25 cellular contexts compared by ENCODE assay signal in genomic region chr22:21881841-21882753, GRCh38. TPM values are rescaled to one million over a fixed set of nuclear protein-coding genes. Genes with fewer than 3 reads are reported as not detected.
DNase-seq lines count a peak whose midpoint lies in the region; ATAC-seq, FAIRE-seq and TF ChIP-seq lines count a peak whose summit lies in the region.
"Had no signal": no experiment of that assay in that cellular context is flagged by ENCODE, and none has a peak within 500 bp of the region (broad histone marks: within the 10 kb centered on the region; RNA-seq: fewer than 3 reads in every experiment).

No MANE protein-coding gene starts in this region.

- in situ Hi-C loops in K562 (cut with MboI) = no loop called here

- TF ChIP-seq EP300 in K562 (IDR thresholded peaks at IDR 0.05; ENCODE audit: low read length) = no peak

- H3K27ac ChIP-seq in K562 (ENCODE audit: extremely low read depth, low read depth, low read length) (no peak overlapping the region), osteoblast (ENCODE audit: low read depth, low read length) (no peak overlapping the region)
- H3K27ac ChIP-seq: 22Rv1, BLaER1, C4-2B had no signal

- no peak overlapping the region for H3K4me3 Mint-ChIP-seq in progenitor cell of endocrine pancreas (ENCODE audit: low read depth)
- H3K4me3 Mint-ChIP-seq: B cell; CD4-positive, CD25-positive, alpha-beta regulatory T cell; CD8-positive, alpha-beta T cell; HFFc6 had no signal

- H3K4me1 Mint-ChIP-seq in progenitor cell of endocrine pancreas (ENCODE audit: low read depth) = peaks cover 2% of the 10 kb centered on the region
- H3K4me1 Mint-ChIP-seq: B cell had no signal

- no peaks in the 10 kb centered on the region for H3K36me3 Mint-ChIP-seq in progenitor cell of endocrine pancreas (ENCODE audit: insufficient read depth)
- H3K36me3 Mint-ChIP-seq: CD4-positive, CD25-positive, alpha-beta regulatory T cell; CD8-positive, alpha-beta T cell had no signal

- ATAC-seq in K562 (peak; percentile 40), GM19351 (IDR thresholded peaks at IDR 0.05; ENCODE audit: unreplicated experiment) (no peak)
- ATAC-seq: CD8-positive, alpha-beta T cell; GM12878 had no signal

- BruUV-seq in K562 (replicated peaks; lab: Mats Ljungman, UMichigan) = no TSS peak

- intact Hi-C loops in K562 (cut with micrococcal nuclease) = no loop called here

- H3K9me1 ChIP-seq in K562 (ENCODE audit: control insufficient read depth, insufficient read depth, low read length) = no peaks in the 10 kb centered on the region

- CTCF ChIA-PET in K562 (lab: Yijun Ruan, JAX; ENCODE audit: low intra/inter-chr PET ratio) = no interaction called here

- no peaks in the 10 kb centered on the region for H3K9me3 ChIP-seq in K562 (replicated peaks; ENCODE audit: control insufficient read depth, insufficient read depth, low read depth, low read length)
- no peaks in the 10 kb centered on the region for H3K9me3 ChIP-seq in osteoblast (ENCODE audit: low read depth, low read length)
- H3K9me3 ChIP-seq: BLaER1, HAP-1 had no signal

- H3K27me3 Mint-ChIP-seq in progenitor cell of endocrine pancreas = no peaks in the 10 kb centered on the region
- H3K27me3 Mint-ChIP-seq: B cell; CD4-positive, CD25-positive, alpha-beta regulatory T cell had no signal

- H3K9ac ChIP-seq in K562 (ENCODE audit: insufficient read depth in 1 of 2, low read depth in 2 of 2, low read length in 2 of 2) = no peak overlapping the region
- H3K9ac ChIP-seq: BLaER1 had no signal

- H3K4me1 ChIP-seq in K562 (replicated peaks in 1 of 2; ENCODE audit: control insufficient read depth in 2 of 2, insufficient read depth in 2 of 2, low read length in 2 of 2) = peaks cover 4 to 10% of the 10 kb centered on the region in 2 experiments
- no peaks in the 10 kb centered on the region for H3K4me1 ChIP-seq in osteoblast (ENCODE audit: insufficient read depth, low read length)
- H3K4me1 ChIP-seq: BLaER1, HAP-1 had no signal

- H2AFZ ChIP-seq in K562 (ENCODE audit: low read depth, low read length) (peak overlapping the region; percentile 3), osteoblast (ENCODE audit: low read length) (no peak overlapping the region)

- H3K27ac Mint-ChIP-seq in progenitor cell of endocrine pancreas = peak overlapping the region; percentile 74
- H3K27ac Mint-ChIP-seq: B cell; CD4-positive, CD25-positive, alpha-beta regulatory T cell; CD8-positive, alpha-beta T cell; HFFc6 had no signal

- no peak for FAIRE-seq in K562 (lab: Jason Lieb, UNC)
- FAIRE-seq: A204.1, D721Med, GM12878, H54 had no signal

- POLR2A ChIA-PET in K562 (lab: Yijun Ruan, JAX) = interaction anchor here (0.6 to 35.2 kb wide), 8 partner anchors 11 to 1653 kb away, joined by 3 to 1351 read pairs (median 6); partner anchors contain the start of gene MAPK1

- no peaks in the 10 kb centered on the region for H4K20me1 ChIP-seq in K562 (replicated peaks; ENCODE audit: control insufficient read depth, insufficient read depth, low read length)
- no peaks in the 10 kb centered on the region for H4K20me1 ChIP-seq in osteoblast (ENCODE audit: insufficient read depth, low read length)
- H4K20me1 ChIP-seq: BLaER1 had no signal

- H3K4me2 ChIP-seq in K562 (ENCODE audit: insufficient read depth, low read length) (no peak overlapping the region), osteoblast (ENCODE audit: insufficient read depth, low read length) (no peak overlapping the region)
- H3K4me2 ChIP-seq: BLaER1 had no signal

- TF ChIP-seq CTCF in K562 (IDR thresholded peaks at IDR 0.05 in 2 of 3, conservative IDR thresholded peaks at IDR 0.05 in 1 of 3; ENCODE audit: insufficient read depth in 2 of 3, low read depth in 1 of 3, low read length in 3 of 3) = no peak
- TF ChIP-seq CTCF in osteoblast (IDR thresholded peaks at IDR 0.05; ENCODE audit: extremely low read depth, low read depth, low read length) = no peak
- TF ChIP-seq CTCF in progenitor cell of endocrine pancreas (IDR thresholded peaks at IDR 0.05; ENCODE audit: unreplicated experiment) = no peak

- DNase-seq in activated CD8-positive, alpha-beta memory T cell treated with anti-CD3 and anti-CD28 coated beads, Interleukin-2, amount 50 U/mL, for 48 hours = peak; percentile 46
- DNase-seq in activated CD8-positive, alpha-beta memory T cell treated with anti-CD3 and anti-CD28 coated beads, Interleukin-2, amount 50 U/mL, for 4 hours = no peak
- DNase-seq in K562 (ENCODE audit: extremely low read depth in 1 of 4, low spot score in 3 of 4) (peak in 3 of 4 experiments; percentile 41 to 52 (median 46)), osteoblast (ENCODE audit: insufficient read length, low spot score, missing footprints) (peak; percentile 25), progenitor cell of endocrine pancreas (ENCODE audit: low spot score, unreplicated experiment) (no peak), COLO668 (lab: John Stamatoyannopoulos, UW; ENCODE audit: unreplicated experiment) (no peak), NCI-H446 (lab: John Stamatoyannopoulos, UW) (no peak)
- DNase-seq: CD4-positive, CD25-positive, alpha-beta regulatory T cell; CD8-positive, alpha-beta T cell; DMS 273 treated with DMSO at 0.1 percent for 48 hours; DMS79; EL; GDM1; GOT3; HFFc6 had no signal

- H3K9me3 Mint-ChIP-seq in progenitor cell of endocrine pancreas (ENCODE audit: low read depth) = no peaks in the 10 kb centered on the region
- H3K9me3 Mint-ChIP-seq: CD4-positive, CD25-positive, alpha-beta regulatory T cell; CD8-positive, alpha-beta T cell; HFFc6 had no signal

- 46% methylated on average over 10 of the region's 10 CpGs for WGBS in K562 (ENCODE audit: insufficient coverage, low coverage, missing lambda C conversion rate)

- H3K27me3 ChIP-seq in K562 (ENCODE audit: control insufficient read depth in 2 of 2, insufficient read depth in 2 of 2, low read length in 2 of 2) (peaks cover 4 to 25% of the 10 kb centered on the region in 2 experiments; a peak in 4 of 5 replicates), osteoblast (ENCODE audit: insufficient read depth, low read length) (no peaks in the 10 kb centered on the region)
- H3K27me3 ChIP-seq: BLaER1 had no signal

- H3K4me3 ChIP-seq in K562 (no peak overlapping the region), osteoblast (ENCODE audit: insufficient read depth, low read length) (no peak overlapping the region)
- H3K4me3 ChIP-seq: BLaER1, GM12878, HAP-1 had no signal

- TF ChIP-seq POLR2A in K562 (conservative IDR thresholded peaks at IDR 0.05) = no peak

- no peak for TF ChIP-seq RAD21 in K562 (CRISPR knock-in tag; conservative IDR thresholded peaks at IDR 0.05 in 1 of 2, IDR thresholded peaks at IDR 0.05 in 1 of 2)

- H3K79me2 ChIP-seq in K562 (ENCODE audit: control insufficient read depth, insufficient read depth, low read length) (no peaks in the 10 kb centered on the region), osteoblast (ENCODE audit: insufficient read depth, low read length) (no peaks in the 10 kb centered on the region)

- H3K36me3 ChIP-seq in K562 (ENCODE audit: control insufficient read depth, insufficient read depth, low read length) (no peaks in the 10 kb centered on the region), osteoblast (ENCODE audit: insufficient read depth, low read length) (no peaks in the 10 kb centered on the region)
- H3K36me3 ChIP-seq: BLaER1, HAP-1 had no signal

TF ChIP-seq in K562, 482 proteins besides CTCF, POLR2A, EP300 and RAD21 (continues in another document):
- TF ChIP-seq STAT5A (IDR thresholded peaks at IDR 0.05; ENCODE audit: borderline replicate concordance, low read length) (no peak), RNF2 (IDR thresholded peaks at IDR 0.05) (no peak), CHD1 (IDR thresholded peaks at IDR 0.05; ENCODE audit: low read length) (no peak), ZNF644 (tag; IDR thresholded peaks at IDR 0.05; ENCODE audit: low read depth) (no peak), E2F6 (IDR thresholded peaks at IDR 0.05; ENCODE audit: borderline replicate concordance in 1 of 2, extremely low read depth in 1 of 2, insufficient read depth in 1 of 2, insufficient read length in 1 of 2, low read depth in 1 of 2, low read length in 1 of 2, poor library complexity in 1 of 2, severe bottlenecking in 1 of 2) (peak in 1 of 2 experiments; percentile 44)

RNA-seq across cellular contexts. Expression of gene MAPK1, which starts 14.7 kb away (rescaled TPM):
- 220 and 305 TPM in 2 replicates for total RNA-seq in K562 (2011; cell fraction: chromatin; rRNA removed; ENCODE audit: low replicate concordance)
- total RNA-seq in K562 (2011; cell fraction: nucleolus; rRNA removed) = 68.7 and 81.2 TPM in 2 replicates
- 142 and 210 TPM in 2 replicates for total RNA-seq in K562 (2011; cell fraction: nucleoplasm; rRNA removed)
- total RNA-seq in K562 (2014; rRNA removed) (183 and 249 TPM in 2 replicates), K562 (2014; rRNA removed; fragmentation: Illumina TruSeq; extraction: Trizol) (319 and 370 TPM in 2 replicates), K562 (2015; rRNA removed; fragmentation: Illumina TruSeq; extraction: Trizol) (283 and 289 TPM in 2 replicates), K562 (2021) (464 and 475 TPM in 2 replicates), osteoblast (46.3 and 61.6 TPM in 2 replicates), progenitor cell of endocrine pancreas (116 and 126 TPM in 2 replicates)
- polyA plus RNA-seq in K562 (2011; rRNA removed) (381 and 575 TPM in 2 replicates), K562 (2014; fragmentation: Illumina TruSeq; extraction: Trizol) (260 and 350 TPM in 2 replicates), K562 (2014; fragmentation: Nextera tagmentation; extraction: Ambion mirVana) (10 to 100 TPM; 46.3 to 51.4 TPM), K562 (2014; rRNA removed) (146 and 212 TPM in 2 replicates)
- 168 and 240 TPM in 2 replicates for polyA plus RNA-seq in K562 (2011; cell fraction: cytosol; rRNA removed)
- polyA plus RNA-seq in K562 (2011; cell fraction: nucleus; rRNA removed) = 236 and 309 TPM in 2 replicates
- 233 and 368 TPM in 2 replicates for polyA plus RNA-seq in K562 (2012)
- polyA minus RNA-seq in K562 (2011; rRNA and poly(A)+ RNA removed) = 295 and 429 TPM in 2 replicates
- polyA minus RNA-seq in K562 (2011; cell fraction: cytosol; rRNA and poly(A)+ RNA removed) = 100 and 114 TPM in 2 replicates
- polyA minus RNA-seq in K562 (2011; cell fraction: nucleus; rRNA and poly(A)+ RNA removed) = 36.5 and 66.6 TPM in 2 replicates

Comparison
In these comparisons a context has a peak if more than half of its experiments do, and no peak if none do; other contexts are left out.
1. DNase-seq: peak in activated CD8-positive, alpha-beta memory T cell treated with anti-CD3 and anti-CD28 coated beads, Interleukin-2, amount 50 U/mL, for 48 hours (single experiment), K562 (3 of 4) and osteoblast (single experiment); none in activated CD8-positive, alpha-beta memory T cell treated with anti-CD3 and anti-CD28 coated beads, Interleukin-2, amount 50 U/mL, for 4 hours (single experiment), progenitor cell of endocrine pancreas (single experiment), COLO668 (single experiment) and NCI-H446 (0 of 2).